20 cellular contexts compared by ENCODE assay signal in genomic region chr2:114076961-114077360, GRCh38.
"Had no signal": no experiment of that assay in that cellular context is flagged by ENCODE, and none has a peak within 500 bp of the region (broad histone marks: within the 10 kb centered on the region; RNA-seq: fewer than 3 reads in every experiment).

No MANE protein-coding gene starts in this region.

- H3K27me3 ChIP-seq: dorsolateral prefrontal cortex, neutrophil, right atrium auricular region, sigmoid colon, testis, tibial artery, upper lobe of left lung, uterus had no signal

- H2AFZ ChIP-seq: parathyroid adenoma had no signal

- H3K4me3 ChIP-seq: dorsolateral prefrontal cortex, lung, prostate gland, right atrium auricular region, sigmoid colon, testis, tibial artery, upper lobe of left lung, uterus had no signal

- DNase-seq: dorsolateral prefrontal cortex; effector CD4-positive, alpha-beta T cell; head of caudate nucleus; kidney; naive B cell; sigmoid colon; stimulated activated CD4-positive, alpha-beta T cell treated with anti-CD3 and anti-CD28 coated beads, Interleukin-2, amount 100 ng/mL, for 24 hours; stimulated activated CD4-positive, alpha-beta T cell treated with anti-CD3 and anti-CD28 coated beads, Interleukin-4, amount 100 ng/mL, for 24 hours; stimulated activated naive CD8-positive, alpha-beta T cell treated with anti-CD3 and anti-CD28 coated beads, Interleukin-15, Interleukin-2, amounts not matched to agents 100 U/mL and 50 U/mL, for 24 hours; substantia nigra; testis; tibial artery; upper lobe of left lung; uterus had no signal

- FAIRE-seq: frontal cortex, kidney had no signal

- H3K36me3 ChIP-seq: neutrophil, prostate gland, right atrium auricular region, sigmoid colon, tibial artery, upper lobe of left lung, uterus had no signal

- H3K79me2 ChIP-seq: parathyroid adenoma had no signal

- H3K9me3 ChIP-seq: neutrophil, prostate gland, right atrium auricular region, sigmoid colon, testis, tibial artery, upper lobe of left lung, uterus had no signal

- H3K9ac ChIP-seq: parathyroid adenoma had no signal

- H3K4me1 ChIP-seq: parathyroid adenoma, prostate gland, right atrium auricular region, sigmoid colon, testis, tibial artery, upper lobe of left lung, uterus had no signal

- H3K27ac ChIP-seq: dorsolateral prefrontal cortex, neutrophil, parathyroid adenoma, prostate gland, right atrium auricular region, sigmoid colon, testis, tibial artery, upper lobe of left lung, uterus had no signal
